ENCODE assay signal across 38 cellular contexts in genomic region chr11:116830184-116830912, GRCh38. TPM values are rescaled to one million over a fixed set of nuclear protein-coding genes. Genes with fewer than 3 reads are reported as not detected.
"Had no signal": no experiment of that assay in that cellular context is flagged by ENCODE, and none has a peak within 500 bp of the region (broad histone marks: within the 10 kb centered on the region; RNA-seq: fewer than 3 reads in every experiment).

No MANE protein-coding gene starts in this region.

- H3K4me2 ChIP-seq: KMS-11, PC-9 had no signal

- H3K4me3 Mint-ChIP-seq: activated CD8-positive, alpha-beta T cell treated with anti-CD3 and anti-CD28 coated beads for 36 hours; activated naive CD4-positive, alpha-beta T cell treated with anti-CD3 and anti-CD28 coated beads, Interleukin-2, amount 50 U/mL, for 24 hours; activated naive CD8-positive, alpha-beta T cell treated with anti-CD3 and anti-CD28 coated beads, Interleukin-2, amount 10 ng/mL, durations not matched to agents 7 days and 5 days; activated T-cell treated with anti-CD3 and anti-CD28 coated beads, Interleukin-2, amount 50 U/mL, for 72 hours; activated T-helper 17 cell treated with anti-CD3 and anti-CD28 coated beads, Interleukin-2, amount 50 U/mL, for 72 hours had no signal

- H2AFZ ChIP-seq: PC-9 had no signal

- H3K27me3 Mint-ChIP-seq: activated CD8-positive, alpha-beta T cell treated with anti-CD3 and anti-CD28 coated beads for 36 hours; activated naive CD4-positive, alpha-beta T cell treated with anti-CD3 and anti-CD28 coated beads, Interleukin-2, amount 50 U/mL, for 24 hours; activated T-helper 17 cell treated with anti-CD3 and anti-CD28 coated beads, Interleukin-2, amount 50 U/mL, for 72 hours had no signal

- H3K4me1 Mint-ChIP-seq: activated T-helper 17 cell treated with anti-CD3 and anti-CD28 coated beads, Interleukin-2, amount 50 U/mL, for 72 hours had no signal

- DNase-seq: activated CD4-positive, alpha-beta T cell treated with anti-CD3 and anti-CD28 coated beads for 1 hour; activated CD4-positive, alpha-beta T cell treated with anti-CD3 and anti-CD28 coated beads for 48 hours; activated CD4-positive, alpha-beta T cell treated with anti-CD3 and anti-CD28 coated beads, Interleukin-2, amount 50 U/mL, for 4 hours; activated CD4-positive, CD25-positive, alpha-beta regulatory T cell; activated CD8-positive, alpha-beta T cell treated with anti-CD3 and anti-CD28 coated beads for 36 hours; activated effector memory CD4-positive, alpha-beta T cell treated with anti-CD3 and anti-CD28 coated beads, Interleukin-2, amount 50 U/mL, for 16 hours; activated naive CD4-positive, alpha-beta T cell; activated naive CD8-positive, alpha-beta T cell treated with anti-CD3 and anti-CD28 coated beads, Interleukin-2, amount 10 ng/mL, durations not matched to agents 7 days and 5 days; activated T-cell treated with anti-CD3 and anti-CD28 coated beads, Interleukin-2, amount 50 U/mL, for 1 hour; activated T-cell treated with anti-CD3 and anti-CD28 coated beads, Interleukin-2, amount 50 U/mL, for 72 hours; amygdala; MM.1S; MV-4-11; NCI-H1092; NCI-H1436 treated with DMSO at 0.1 percent for 48 hours; NCI-H1694 treated with DMSO at 0.1 percent for 48 hours; NCI-H2029; NCI-H345; NCI-H524 treated with DMSO at 0.1 percent for 48 hours; NCI-H748 treated with DMSO at 0.1 percent for 48 hours; NK-92 treated with Interleukin-12 subunit alpha and Interleukin-12 subunit beta, amount 100 ng/mL, for 24 hours; PC-9; Right ventricle myocardium superior; SJCRH30; T1000; WERI-Rb-1 had no signal

- H3K9ac ChIP-seq: KMS-11 had no signal

- H3K27me3 ChIP-seq: ascending aorta, cardiac muscle cell, SJCRH30 had no signal

- H3K36me3 ChIP-seq: ascending aorta, cardiac muscle cell, SJCRH30, WERI-Rb-1 had no signal

- H3K4me1 ChIP-seq: SJCRH30 had no signal

- H3K4me3 ChIP-seq: ascending aorta, cardiac muscle cell, PC-9, SJCRH30, SK-N-MC had no signal

- H3K27ac ChIP-seq: ascending aorta, cardiac muscle cell, KMS-11, PC-9, SJCRH30, SK-N-MC, WERI-Rb-1 had no signal

- H3K36me3 Mint-ChIP-seq: activated naive CD4-positive, alpha-beta T cell treated with anti-CD3 and anti-CD28 coated beads, Interleukin-2, amount 50 U/mL, for 24 hours; activated naive CD8-positive, alpha-beta T cell treated with anti-CD3 and anti-CD28 coated beads, Interleukin-2, amount 10 ng/mL, durations not matched to agents 7 days and 5 days had no signal

- H3K27ac Mint-ChIP-seq: activated CD8-positive, alpha-beta T cell treated with anti-CD3 and anti-CD28 coated beads for 36 hours; activated naive CD4-positive, alpha-beta T cell treated with anti-CD3 and anti-CD28 coated beads, Interleukin-2, amount 50 U/mL, for 24 hours; activated naive CD8-positive, alpha-beta T cell treated with anti-CD3 and anti-CD28 coated beads, Interleukin-2, amount 10 ng/mL, durations not matched to agents 7 days and 5 days; activated T-cell treated with anti-CD3 and anti-CD28 coated beads, Interleukin-2, amount 50 U/mL, for 72 hours; activated T-helper 17 cell treated with anti-CD3 and anti-CD28 coated beads, Interleukin-2, amount 50 U/mL, for 72 hours had no signal

- ATAC-seq: activated CD8-positive, alpha-beta T cell treated with anti-CD3 and anti-CD28 coated beads for 36 hours; activated T-cell treated with anti-CD3 and anti-CD28 coated beads, Interleukin-2, amount 50 U/mL, for 72 hours; activated T-helper 17 cell treated with anti-CD3 and anti-CD28 coated beads, Interleukin-2, amount 50 U/mL, for 72 hours had no signal

- H3K9me3 ChIP-seq: ascending aorta, SJCRH30 had no signal

- H3K9me3 Mint-ChIP-seq: activated CD8-positive, alpha-beta T cell treated with anti-CD3 and anti-CD28 coated beads for 36 hours; activated naive CD4-positive, alpha-beta T cell treated with anti-CD3 and anti-CD28 coated beads, Interleukin-2, amount 50 U/mL, for 24 hours; activated naive CD8-positive, alpha-beta T cell treated with anti-CD3 and anti-CD28 coated beads, Interleukin-2, amount 10 ng/mL, durations not matched to agents 7 days and 5 days; activated T-cell treated with anti-CD3 and anti-CD28 coated beads, Interleukin-2, amount 50 U/mL, for 72 hours; activated T-helper 17 cell treated with anti-CD3 and anti-CD28 coated beads, Interleukin-2, amount 50 U/mL, for 72 hours had no signal

RNA-seq across cellular contexts. Expression of gene APOC3, which starts 0.6 kb away (rescaled TPM):
- total RNA-seq: activated CD8-positive, alpha-beta memory T cell treated with anti-CD3 and anti-CD28 coated beads for 36 hours; activated CD8-positive, alpha-beta T cell treated with anti-CD3 and anti-CD28 coated beads for 36 hours; activated naive CD8-positive, alpha-beta T cell treated with anti-CD3 and anti-CD28 coated beads, Interleukin-2, amount 10 ng/mL, durations not matched to agents 7 days and 5 days; activated T-cell treated with anti-CD3 and anti-CD28 coated beads, Interleukin-2, amount 50 U/mL, for 72 hours; activated T-helper 17 cell treated with anti-CD3 and anti-CD28 coated beads, Interleukin-2, amount 50 U/mL, for 72 hours; LHCN-M2; NCI-H460; OCI-LY7; PC-9; SJCRH30; T-helper 1 cell treated with Interleukin-12 subunit alpha and Interleukin-12 subunit beta and Interleukin-4 antibody, amounts not matched to agents 30 ng/mL and 1 ng/mL, for 36 hours; T-helper 2 cell treated with Interferon-gamma antibody and Interleukin-4, amounts not matched to agents 100 ng/mL and 5 ng/mL, for 36 hours had no signal

RNA-seq across cellular contexts. Expression of gene APOA1, which starts 7.1 kb away (rescaled TPM):
- total RNA-seq: activated CD8-positive, alpha-beta T cell treated with anti-CD3 and anti-CD28 coated beads for 36 hours; activated T-cell treated with anti-CD3 and anti-CD28 coated beads, Interleukin-2, amount 50 U/mL, for 72 hours; LHCN-M2; NCI-H460; PC-9; SJCRH30 had no signal

RNA-seq across cellular contexts. Expression of gene APOA4, which starts 7.2 kb away (rescaled TPM):
- total RNA-seq: activated CD8-positive, alpha-beta memory T cell treated with anti-CD3 and anti-CD28 coated beads for 36 hours; activated CD8-positive, alpha-beta T cell treated with anti-CD3 and anti-CD28 coated beads for 36 hours; activated naive CD8-positive, alpha-beta T cell treated with anti-CD3 and anti-CD28 coated beads, Interleukin-2, amount 10 ng/mL, durations not matched to agents 7 days and 5 days; activated T-cell treated with anti-CD3 and anti-CD28 coated beads, Interleukin-2, amount 50 U/mL, for 72 hours; activated T-helper 17 cell treated with anti-CD3 and anti-CD28 coated beads, Interleukin-2, amount 50 U/mL, for 72 hours; LHCN-M2; NCI-H460; OCI-LY7; PC-9; Right ventricle myocardium superior; SJCRH30; T-helper 1 cell treated with Interleukin-12 subunit alpha and Interleukin-12 subunit beta and Interleukin-4 antibody, amounts not matched to agents 30 ng/mL and 1 ng/mL, for 36 hours; T-helper 2 cell treated with Interferon-gamma antibody and Interleukin-4, amounts not matched to agents 100 ng/mL and 5 ng/mL, for 36 hours had no signal

RNA-seq across cellular contexts. Expression of gene APOA5, which starts 38.7 kb away (rescaled TPM):
- total RNA-seq: activated CD8-positive, alpha-beta memory T cell treated with anti-CD3 and anti-CD28 coated beads for 36 hours; activated CD8-positive, alpha-beta T cell treated with anti-CD3 and anti-CD28 coated beads for 36 hours; activated naive CD8-positive, alpha-beta T cell treated with anti-CD3 and anti-CD28 coated beads, Interleukin-2, amount 10 ng/mL, durations not matched to agents 7 days and 5 days; activated T-cell treated with anti-CD3 and anti-CD28 coated beads, Interleukin-2, amount 50 U/mL, for 72 hours; activated T-helper 17 cell treated with anti-CD3 and anti-CD28 coated beads, Interleukin-2, amount 50 U/mL, for 72 hours; ascending aorta; cardiac muscle cell; LHCN-M2; NCI-H460; OCI-LY7; PC-9; Right ventricle myocardium superior; SJCRH30; T-helper 1 cell treated with Interleukin-12 subunit alpha and Interleukin-12 subunit beta and Interleukin-4 antibody, amounts not matched to agents 30 ng/mL and 1 ng/mL, for 36 hours; T-helper 2 cell treated with Interferon-gamma antibody and Interleukin-4, amounts not matched to agents 100 ng/mL and 5 ng/mL, for 36 hours had no signal
- polyA plus RNA-seq: cardiac muscle cell had no signal
